In genomic region chr11:73201249-73201648, GRCh38 we compare ENCODE assay signal across 14 cellular contexts.
A peak's percentile ranks its signal among the peaks of the same experiment; 100 is the strongest.
DNase-seq lines count a peak whose midpoint lies in the region; TF ChIP-seq lines count a peak whose summit lies in the region.
"Had no signal": no experiment of that assay in that cellular context is flagged by ENCODE, and none has a peak within 500 bp of the region (broad histone marks: within the 10 kb centered on the region; RNA-seq: fewer than 3 reads in every experiment).

No MANE protein-coding gene starts in this region.

- no peak overlapping the region for H3K4me3 ChIP-seq in cardiac fibroblast (replicated peaks in 1 of 2; ENCODE audit: low read depth in 2 of 2, low read length in 2 of 2)
- H3K4me3 ChIP-seq: adrenal gland, spleen, uterus had no signal

- TF ChIP-seq CTCF in cardiac fibroblast (IDR thresholded peaks at IDR 0.05; ENCODE audit: low read depth, low read length) = no peak

- peak; percentile 54 for DNase-seq in SIG-M5 treated with dmso at 0.1 percent for 504 hours (lab: John Stamatoyannopoulos, UW; ENCODE audit: unreplicated experiment)
- no peak for DNase-seq in SIG-M5 (lab: John Stamatoyannopoulos, UW)
- DNase-seq in cardiac fibroblast (ENCODE audit: low read depth in 2 of 2) = peak; percentile 50 to 73
- DNase-seq in iris pigment epithelial cell (ENCODE audit: low read depth) = peak; percentile 41
- peak; percentile 21 for DNase-seq in stromal cell of bone marrow (ENCODE audit: low read depth)
- DNase-seq in LoVo (ENCODE audit: low spot score) = no peak
- no peak for DNase-seq in COLO668 (lab: John Stamatoyannopoulos, UW; ENCODE audit: unreplicated experiment)
- no peak for DNase-seq in CD1c-positive myeloid dendritic cell (ENCODE audit: extremely low spot score)
- DNase-seq: activated CD8-positive, alpha-beta memory T cell treated with anti-CD3 and anti-CD28 coated beads for 24 hours; effector memory CD8-positive, alpha-beta T cell; NCI-H2029 treated with DMSO at 0.1 percent for 48 hours; spleen had no signal

Comparison
In these comparisons a context has a peak if more than half of its experiments do, and no peak if none do; other contexts are left out.
1. DNase-seq: peak in SIG-M5 treated with dmso at 0.1 percent for 504 hours (single experiment), cardiac fibroblast (2 of 2), iris pigment epithelial cell (single experiment) and stromal cell of bone marrow (single experiment); none in SIG-M5 (single experiment), LoVo (single experiment), COLO668 (single experiment) and CD1c-positive myeloid dendritic cell (single experiment).